11 cellular contexts compared by ENCODE assay signal in genomic region chr10:22317771-22318565, GRCh38. TPM values are rescaled to one million over a fixed set of nuclear protein-coding genes. Genes with fewer than 3 reads are reported as not detected.
A peak's percentile ranks its signal among the peaks of the same experiment; 100 is the strongest.
DNase-seq lines count a peak whose midpoint lies in the region; ATAC-seq and TF ChIP-seq lines count a peak whose summit lies in the region.
"Had no signal": no experiment of that assay in that cellular context is flagged by ENCODE, and none has a peak within 500 bp of the region (broad histone marks: within the 10 kb centered on the region; RNA-seq: fewer than 3 reads in every experiment).

No MANE protein-coding gene starts in this region.

- 90% methylated on average over 6 of the region's 6 CpGs for WGBS in suprapubic skin

- peak overlapping the region; percentile 94 for H3K4me3 ChIP-seq in CD4-positive, CD25-positive, alpha-beta regulatory T cell (ENCODE audit: low read depth, low read length)
- no peak overlapping the region for H3K4me3 ChIP-seq in HCT116 (replicated peaks in 1 of 2; ENCODE audit: low read depth in 1 of 2, low read length in 2 of 2)
- H3K4me3 ChIP-seq in suprapubic skin, result no peak overlapping the region
- no peak overlapping the region for H3K4me3 ChIP-seq in mucosa of descending colon

- H3K27ac Mint-ChIP-seq in CD4-positive, CD25-positive, alpha-beta regulatory T cell, result no peak overlapping the region
- peak overlapping the region; percentile 22 for H3K27ac Mint-ChIP-seq in activated naive CD8-positive, alpha-beta T cell treated with anti-CD3 and anti-CD28 coated beads, Interleukin-2, amount 50 U/mL, for 24 hours
- peak overlapping the region in 5 of 10 donors; percentile 6 to 94 (median 11) for H3K27ac Mint-ChIP-seq in naive thymus-derived CD8-positive, alpha-beta T cell

- peaks cover 4% of the 10 kb centered on the region for H3K36me3 Mint-ChIP-seq in CD4-positive, CD25-positive, alpha-beta regulatory T cell
- H3K36me3 Mint-ChIP-seq in activated naive CD8-positive, alpha-beta T cell treated with anti-CD3 and anti-CD28 coated beads, Interleukin-2, amount 50 U/mL, for 24 hours (ENCODE audit: low read depth), result peaks cover 11% of the 10 kb centered on the region
- peaks cover 0 to 9% (median 6%) of the 10 kb centered on the region in 3 donors for H3K36me3 Mint-ChIP-seq in naive thymus-derived CD8-positive, alpha-beta T cell

- no peaks in the 10 kb centered on the region for H3K36me3 ChIP-seq in CD4-positive, CD25-positive, alpha-beta regulatory T cell (ENCODE audit: control insufficient read depth, insufficient read depth, low read length)
- H3K36me3 ChIP-seq in HCT116 (ENCODE audit: control insufficient read depth in 1 of 2, insufficient read depth in 2 of 2, low read length in 2 of 2), result no peaks in the 10 kb centered on the region
- H3K36me3 ChIP-seq in suprapubic skin, result no peaks in the 10 kb centered on the region
- no peaks in the 10 kb centered on the region for H3K36me3 ChIP-seq in mucosa of descending colon (ENCODE audit: low read depth)
- H3K36me3 ChIP-seq: vagina had no signal

- H3K4me1 Mint-ChIP-seq in CD4-positive, CD25-positive, alpha-beta regulatory T cell, result peaks cover 30 to 52% (median 42%) of the 10 kb centered on the region in 4 donors
- peaks cover 50% of the 10 kb centered on the region for H3K4me1 Mint-ChIP-seq in activated naive CD8-positive, alpha-beta T cell treated with anti-CD3 and anti-CD28 coated beads, Interleukin-2, amount 50 U/mL, for 24 hours
- peaks cover 6 to 58% (median 29%) of the 10 kb centered on the region in 4 donors for H3K4me1 Mint-ChIP-seq in naive thymus-derived CD8-positive, alpha-beta T cell

- POLR2A ChIA-PET in HCT116 (lab: Charles Lee), result no interaction called here
- POLR2A ChIA-PET in naive thymus-derived CD8-positive, alpha-beta T cell (lab: Charles Lee), result interaction anchor here (0.7 to 5.5 kb wide), 3 partner anchors 17 to 119 kb away, joined by 4 to 67 read pairs (median 62); no protein-coding TSS in a partner anchor

- H3K9me2 ChIP-seq in HCT116 (ENCODE audit: insufficient read depth), result no peaks in the 10 kb centered on the region

- peak overlapping the region; percentile 63 to 97 (median 90) for H3K4me3 Mint-ChIP-seq in CD4-positive, CD25-positive, alpha-beta regulatory T cell
- peak overlapping the region; percentile 91 for H3K4me3 Mint-ChIP-seq in activated naive CD8-positive, alpha-beta T cell treated with anti-CD3 and anti-CD28 coated beads, Interleukin-2, amount 50 U/mL, for 24 hours
- peak overlapping the region in 7 of 10 donors; percentile 20 to 92 (median 70) for H3K4me3 Mint-ChIP-seq in naive thymus-derived CD8-positive, alpha-beta T cell

- TF ChIP-seq RAD21 in HCT116 (IDR thresholded peaks at IDR 0.05; ENCODE audit: low read depth), result no peak

- H3K4me2 ChIP-seq in HCT116 (ENCODE audit: low read length), result peak overlapping the region; percentile 88; the same call in 1 of the 2 replicates

- no peak for TF ChIP-seq EP300 in suprapubic skin (IDR thresholded peaks at IDR 0.05)

- H3K27me3 ChIP-seq in CD4-positive, CD25-positive, alpha-beta regulatory T cell (ENCODE audit: control insufficient read depth, insufficient read depth, low read length), result peaks cover 11% of the 10 kb centered on the region
- H3K27me3 ChIP-seq in HCT116 (ENCODE audit: insufficient read depth, low read length) (peaks cover 11% of the 10 kb centered on the region), suprapubic skin (peaks cover 11% of the 10 kb centered on the region)
- H3K27me3 ChIP-seq: vagina had no signal

- peaks cover 5% of the 10 kb centered on the region; the same call in 1 of the 2 replicates for H4K20me1 ChIP-seq in HCT116 (ENCODE audit: insufficient read depth)

- peaks cover 26% of the 10 kb centered on the region for H3K79me2 ChIP-seq in HCT116 (ENCODE audit: insufficient read depth, low read length)

- no peaks in the 10 kb centered on the region for H3K9me3 ChIP-seq in CD4-positive, CD25-positive, alpha-beta regulatory T cell (ENCODE audit: control insufficient read depth in 2 of 2, low read length in 2 of 2)
- H3K9me3 ChIP-seq in HCT116 (ENCODE audit: control insufficient read depth in 1 of 2, insufficient read depth in 1 of 2, low read depth in 1 of 2, low read length in 2 of 2) (no peaks in the 10 kb centered on the region), suprapubic skin (no peaks in the 10 kb centered on the region), mucosa of descending colon (no peaks in the 10 kb centered on the region)
- H3K9me3 ChIP-seq: vagina had no signal

- peaks cover 29% of the 10 kb centered on the region for H3K4me1 ChIP-seq in CD4-positive, CD25-positive, alpha-beta regulatory T cell (ENCODE audit: control insufficient read depth, insufficient read depth, low read length, poor library complexity, severe bottlenecking)
- H3K4me1 ChIP-seq in HCT116 (ENCODE audit: control insufficient read depth in 1 of 2, insufficient read depth in 2 of 2, low read length in 2 of 2), result peaks cover 6 to 40% of the 10 kb centered on the region in 2 experiments; a peak in 3 of 4 replicates
- H3K4me1 ChIP-seq in suprapubic skin, result peaks cover 42% of the 10 kb centered on the region
- peaks cover 25% of the 10 kb centered on the region for H3K4me1 ChIP-seq in mucosa of descending colon (ENCODE audit: low read depth)

- H3K9me3 Mint-ChIP-seq in CD4-positive, CD25-positive, alpha-beta regulatory T cell, result peaks cover 0 to 3% (median 0%) of the 10 kb centered on the region in 7 donors
- no peaks in the 10 kb centered on the region for H3K9me3 Mint-ChIP-seq in activated naive CD8-positive, alpha-beta T cell treated with anti-CD3 and anti-CD28 coated beads, Interleukin-2, amount 50 U/mL, for 24 hours
- H3K9me3 Mint-ChIP-seq in naive thymus-derived CD8-positive, alpha-beta T cell, result peaks cover 0 to 5% (median 0%) of the 10 kb centered on the region in 9 donors

- intact Hi-C loops in HCT116 (cut with micrococcal nuclease), result loop anchor here (2.0 to 5.0 kb wide), 2 partner anchors 71 to 109 kb away; no protein-coding TSS in a partner anchor
- intact Hi-C loops in mucosa of descending colon (cut with DNase I, micrococcal nuclease), result no loop called here

- CTCF ChIA-PET in HCT116 (lab: Charles Lee), result no interaction called here

- DNase-seq in CD4-positive, CD25-positive, alpha-beta regulatory T cell, result no peak
- DNase-seq in HCT116 (ENCODE audit: low read depth, low spot score) (no peak), NCI-H1092 treated with DMSO at 0.1 percent for 48 hours (lab: John Stamatoyannopoulos, UW) (no peak), inferior parietal cortex (ENCODE audit: extremely low spot score) (no peak), suprapubic skin (ENCODE audit: low spot score in 2 of 2) (no peak), mucosa of descending colon (no peak)
- DNase-seq in activated naive CD8-positive, alpha-beta T cell treated with anti-CD3 and anti-CD28 coated beads, Interleukin-2, amount 50 U/mL, for 24 hours, result no peak
- DNase-seq in naive thymus-derived CD8-positive, alpha-beta T cell, result no peak
- DNase-seq: DMS79, NCI-H774 had no signal

- H3K27me3 Mint-ChIP-seq in CD4-positive, CD25-positive, alpha-beta regulatory T cell, result peaks cover 28% of the 10 kb centered on the region
- peaks cover 26% of the 10 kb centered on the region for H3K27me3 Mint-ChIP-seq in activated naive CD8-positive, alpha-beta T cell treated with anti-CD3 and anti-CD28 coated beads, Interleukin-2, amount 50 U/mL, for 24 hours
- peaks cover 0 to 28% (median 16%) of the 10 kb centered on the region in 5 donors for H3K27me3 Mint-ChIP-seq in naive thymus-derived CD8-positive, alpha-beta T cell

- no peak overlapping the region for H3K9ac ChIP-seq in HCT116 (ENCODE audit: low read length)

- no peak overlapping the region for H3K27ac ChIP-seq in CD4-positive, CD25-positive, alpha-beta regulatory T cell (ENCODE audit: insufficient read depth, low read length, poor library complexity, severe bottlenecking)
- H3K27ac ChIP-seq in HCT116 (ENCODE audit: low read depth, low read length), result no peak overlapping the region
- H3K27ac ChIP-seq in suprapubic skin, result no peak overlapping the region

- TF ChIP-seq CTCF in HCT116 (IDR thresholded peaks at IDR 0.05 in 2 of 3, conservative IDR thresholded peaks at IDR 0.05 in 1 of 3; ENCODE audit: borderline replicate concordance in 1 of 3, insufficient read depth in 1 of 3, low read depth in 2 of 3, low read length in 2 of 3) (no peak), suprapubic skin (IDR thresholded peaks at IDR 0.05) (no peak), mucosa of descending colon (IDR thresholded peaks at IDR 0.05) (no peak)

- RAD21 ChIA-PET in HCT116 (lab: Charles Lee; ENCODE audit: low non-redundant PET in 1 of 2, low total read pairs in 2 of 2, uncharacterized antibody in 2 of 2, unreplicated experiment in 2 of 2), result no interaction called here

- no peak overlapping the region for H2AFZ ChIP-seq in HCT116 (ENCODE audit: low read depth, low read length, poor library complexity, severe bottlenecking)

- ATAC-seq in CD4-positive, CD25-positive, alpha-beta regulatory T cell (ENCODE audit: low read depth in 2 of 2), result no peak
- no peak for ATAC-seq in HCT116
- no peak for ATAC-seq in activated naive CD8-positive, alpha-beta T cell treated with anti-CD3 and anti-CD28 coated beads, Interleukin-2, amount 50 U/mL, for 24 hours
- no peak for ATAC-seq in naive thymus-derived CD8-positive, alpha-beta T cell
- no peak for ATAC-seq in mucosa of descending colon

- BruUV-seq in HCT116 (replicated peaks; lab: Mats Ljungman, UMichigan), result no TSS peak

- TF ChIP-seq POLR2A in HCT116 (IDR thresholded peaks at IDR 0.05; ENCODE audit: borderline replicate concordance, extremely low read depth, insufficient read depth, insufficient read length), result no peak
- TF ChIP-seq POLR2A in suprapubic skin (IDR thresholded peaks at IDR 0.05), result no peak

RNA-seq across cellular contexts. Expression of gene COMMD3, which starts 1.8 kb away (rescaled TPM):
- total RNA-seq in CD4-positive, CD25-positive, alpha-beta regulatory T cell, result 30.6 TPM
- polyA plus RNA-seq in CD4-positive, CD25-positive, alpha-beta regulatory T cell, result 10 to 100 TPM; 85.3 to 99.8 (median 93.6) TPM
- total RNA-seq in HCT116 (2021; ENCODE audit: unreplicated experiment) (43.0 TPM), suprapubic skin (10 to 100 TPM; 32.9 to 46.7 (median 37.1) TPM), mucosa of descending colon (10 to 100 TPM; 48.4 to 56.5 (median 51.2) TPM)
- polyA plus RNA-seq in HCT116 (2012), result 20.2 and 27.9 TPM in 2 replicates
- 10 to 100 TPM; 53.9 to 59.3 TPM for total RNA-seq in naive thymus-derived CD8-positive, alpha-beta T cell
- 10 to 100 TPM; 38.5 to 57.8 (median 48.4) TPM for polyA plus RNA-seq in naive thymus-derived CD8-positive, alpha-beta T cell

RNA-seq across cellular contexts. Expression of gene BMI1, which starts 2.9 kb away (rescaled TPM):
- 35.3 TPM for total RNA-seq in CD4-positive, CD25-positive, alpha-beta regulatory T cell
- 10 to 100 TPM; 27.0 to 35.3 (median 31.0) TPM for polyA plus RNA-seq in CD4-positive, CD25-positive, alpha-beta regulatory T cell
- total RNA-seq in HCT116 (2021; ENCODE audit: unreplicated experiment), result 81.1 TPM
- 48.6 and 52.5 TPM in 2 replicates for polyA plus RNA-seq in HCT116 (2012)
- total RNA-seq in naive thymus-derived CD8-positive, alpha-beta T cell, result 10 to 100 TPM; 70.2 to 80.3 TPM
- 10 to 100 TPM; 22.5 to 32.9 (median 25.7) TPM for polyA plus RNA-seq in naive thymus-derived CD8-positive, alpha-beta T cell
- total RNA-seq in suprapubic skin, result 10 to 100 TPM; 24.4 to 55.3 (median 38.5) TPM
- total RNA-seq in mucosa of descending colon, result 10 to 100 TPM; 26.6 to 76.6 (median 28.7) TPM

RNA-seq across cellular contexts. Expression of gene SPAG6, which starts 27.3 kb away (rescaled TPM):
- total RNA-seq in CD4-positive, CD25-positive, alpha-beta regulatory T cell, result not detected
- under 1 TPM in 2 of 4 donors, not detected in 2; 0.15 to 0.18 TPM for polyA plus RNA-seq in CD4-positive, CD25-positive, alpha-beta regulatory T cell
- total RNA-seq in HCT116 (2021; ENCODE audit: unreplicated experiment) (not detected), suprapubic skin (1 to 10 TPM in 1 of 4 donors, under 1 TPM in 2, not detected in 1; 0.34 to 1.1 (median 0.72) TPM), mucosa of descending colon (not detected)
- not detected in 2 replicates for polyA plus RNA-seq in HCT116 (2012)
- not detected for total RNA-seq in naive thymus-derived CD8-positive, alpha-beta T cell
- not detected for polyA plus RNA-seq in naive thymus-derived CD8-positive, alpha-beta T cell
- total RNA-seq: vagina had no signal
